11 cellular contexts compared by ENCODE assay signal in genomic region chr7:88845091-88845490, GRCh38. TPM values are rescaled to one million over a fixed set of nuclear protein-coding genes. Genes with fewer than 3 reads are reported as not detected.
"Had no signal": no experiment of that assay in that cellular context is flagged by ENCODE, and none has a peak within 500 bp of the region (broad histone marks: within the 10 kb centered on the region; RNA-seq: fewer than 3 reads in every experiment).

No MANE protein-coding gene starts in this region.

- H3K9ac ChIP-seq: GM23248 had no signal

- H3K4me2 ChIP-seq: GM23338 had no signal

- H3K4me3 ChIP-seq: GM23248, GM23338, HAP-1 had no signal

- H3K27ac ChIP-seq: GM23248 had no signal

- H3K36me3 ChIP-seq: HAP-1 had no signal

- ATAC-seq: GM23338, HCT116 had no signal

- H2AFZ ChIP-seq: GM23248, GM23338 had no signal

- DNase-seq: GM23248, GOT3, H7, H9, HCEC 1CT, HFFc6 had no signal

- H3K9me3 ChIP-seq: HAP-1 had no signal

- H3K4me1 ChIP-seq: HAP-1 had no signal

RNA-seq across cellular contexts. Expression of gene TEX47, which starts 49.6 kb away (rescaled TPM):
- total RNA-seq: GM23248, GM23338, H1, H4, H7, H9, HFFc6 had no signal
- polyA plus RNA-seq: GM23248, GM23338, H1 had no signal
